15 cellular contexts compared by ENCODE assay signal in the genomic region with DNA sequence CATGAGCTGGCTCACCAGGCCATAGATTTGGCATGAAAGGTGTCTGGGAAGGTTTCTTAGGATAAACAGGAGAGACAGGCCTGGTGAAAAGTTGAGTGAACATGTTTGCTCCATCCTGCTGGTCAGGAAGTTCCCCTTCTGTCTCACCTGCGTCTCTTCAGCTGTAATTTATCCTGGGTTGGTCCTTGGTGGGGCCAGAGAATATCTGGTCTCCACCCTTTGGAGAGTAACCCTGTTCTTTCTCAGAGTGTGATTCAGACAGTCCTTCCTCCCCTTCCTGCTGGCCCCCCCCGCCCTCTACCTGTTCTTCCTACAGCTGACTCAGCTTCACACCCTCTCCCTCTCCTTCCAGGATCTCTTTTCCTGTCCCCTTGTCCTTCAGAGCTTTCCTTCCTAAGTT. TPM values are rescaled to one million over a fixed set of nuclear protein-coding genes. Genes with fewer than 3 reads are reported as not detected.
DNase-seq lines count a peak whose midpoint lies in the region; ATAC-seq and TF ChIP-seq lines count a peak whose summit lies in the region.
"Had no signal": no experiment of that assay in that cellular context is flagged by ENCODE, and none has a peak within 500 bp of the region (broad histone marks: within the 10 kb centered on the region; RNA-seq: fewer than 3 reads in every experiment).

No MANE protein-coding gene starts in this region.

- peaks cover 18% of the 10 kb centered on the region for H3K36me3 Mint-ChIP-seq in memory B cell
- H3K36me3 Mint-ChIP-seq: activated CD4-positive, alpha-beta memory T cell treated with anti-CD3 and anti-CD28 coated beads for 36 hours had no signal

- H3K27me3 ChIP-seq in colonic mucosa (no peaks in the 10 kb centered on the region), transverse colon (no peaks in the 10 kb centered on the region)

- no peaks in the 10 kb centered on the region for H3K36me3 ChIP-seq in colonic mucosa
- H3K36me3 ChIP-seq in transverse colon = no peaks in the 10 kb centered on the region

- in situ Hi-C loops in transverse colon (cut with MboI; ENCODE audit: low pct_ligation_motif_present in 1 of 4, low pct_unique_long_range_greater_than_20kb in 1 of 4, low sequenced_read_pairs in 3 of 4) = no loop called here

- peak; percentile 39 for DNase-seq in LoVo (ENCODE audit: low spot score)
- peak; percentile 72 for DNase-seq in colonic mucosa
- DNase-seq in memory B cell (ENCODE audit: low spot score in 2 of 2) = no peak
- peak; percentile 66 for DNase-seq in transverse colon
- DNase-seq in NCI-H1105 treated with DMSO at 0.1 percent for 48 hours (lab: John Stamatoyannopoulos, UW) = no peak
- no peak for DNase-seq in AG20443 (ENCODE audit: low spot score)
- DNase-seq: activated CD4-positive, alpha-beta memory T cell treated with anti-CD3 and anti-CD28 coated beads for 36 hours; DMS79; NCI-H1092; NCI-H226; nephron progenitor cell; stimulated activated CD4-positive, alpha-beta T cell treated with anti-CD3 and anti-CD28 coated beads, Interleukin-2, amount 100 ng/mL, for 48 hours had no signal

- H3K9me3 Mint-ChIP-seq in memory B cell = peaks cover 2% of the 10 kb centered on the region

- H3K4me1 Mint-ChIP-seq in memory B cell = peaks cover 28% of the 10 kb centered on the region

- no peak overlapping the region for H3K4me3 ChIP-seq in colonic mucosa
- no peak overlapping the region for H3K4me3 ChIP-seq in transverse colon
- H3K4me3 ChIP-seq: BLaER1 treated with 17β-estradiol and CSF1 and Interleukin-3, amounts not matched to agents 10 nM and 100 nM had no signal

- H3K9ac ChIP-seq in colonic mucosa (ENCODE audit: low read depth in 2 of 2, low read length in 2 of 2) = no peak overlapping the region
- H3K9ac ChIP-seq: BLaER1 treated with 17β-estradiol and CSF1 and Interleukin-3, amounts not matched to agents 10 nM and 100 nM had no signal

- TF ChIP-seq CTCF in colonic mucosa (IDR thresholded peaks at IDR 0.05) (no peak), transverse colon (IDR thresholded peaks at IDR 0.05) (no peak)

- ATAC-seq in memory B cell (ENCODE audit: low read depth) = no peak
- no peak for ATAC-seq in HG03280 (IDR thresholded peaks at IDR 0.05; ENCODE audit: unreplicated experiment)

- no peaks in the 10 kb centered on the region for H3K27me3 Mint-ChIP-seq in memory B cell
- H3K27me3 Mint-ChIP-seq: activated CD4-positive, alpha-beta memory T cell treated with anti-CD3 and anti-CD28 coated beads for 36 hours had no signal

- H3K27ac Mint-ChIP-seq in memory B cell = peak overlapping the region; percentile 39
- H3K27ac Mint-ChIP-seq: activated CD4-positive, alpha-beta memory T cell treated with anti-CD3 and anti-CD28 coated beads for 36 hours; activated T-helper 1 cell treated with anti-CD3 and anti-CD28 coated beads, Interleukin-12 subunit alpha, Interleukin-12 subunit beta, Interleukin-2, Interleukin-4 antibody, amounts not matched to agents 30 ng/mL and 10 ng/mL and 1 ng/mL, durations not matched to agents 14 hours and 24 hours and 36 hours had no signal

- 68% methylated on average over 2 of the region's 2 CpGs; no CpG with 5 or more reads in 1 of the 2 donors for WGBS in transverse colon (ENCODE audit: low coverage in 1 of 2), 2 donors

- H3K4me1 ChIP-seq in colonic mucosa = peaks cover 20% of the 10 kb centered on the region
- peaks cover 8 to 48% (median 30%) of the 10 kb centered on the region in 4 donors for H3K4me1 ChIP-seq in transverse colon

- H3K27ac ChIP-seq in colonic mucosa (peak overlapping the region; percentile 78), transverse colon (peak overlapping the region; percentile 47 to 76 (median 54))
- H3K27ac ChIP-seq: BLaER1 treated with 17β-estradiol and CSF1 and Interleukin-3, amounts not matched to agents 10 nM and 100 nM had no signal

- intact Hi-C loops in colonic mucosa (cut with DNase I) = no loop called here
- intact Hi-C loops in transverse colon (cut with DNase I; ENCODE audit: low total_unique reads) = no loop called here

- no peak for TF ChIP-seq EP300 in transverse colon (IDR thresholded peaks at IDR 0.05; ENCODE audit: low read depth)

- no peak for TF ChIP-seq POLR2A in transverse colon (IDR thresholded peaks at IDR 0.05)

- H3K4me3 Mint-ChIP-seq in memory B cell = no peak overlapping the region
- H3K4me3 Mint-ChIP-seq: activated CD4-positive, alpha-beta memory T cell treated with anti-CD3 and anti-CD28 coated beads for 36 hours; activated T-helper 1 cell treated with anti-CD3 and anti-CD28 coated beads, Interleukin-12 subunit alpha, Interleukin-12 subunit beta, Interleukin-2, Interleukin-4 antibody, amounts not matched to agents 30 ng/mL and 10 ng/mL and 1 ng/mL, durations not matched to agents 14 hours and 24 hours and 36 hours; nephron progenitor cell had no signal

- H3K9me3 ChIP-seq in colonic mucosa (no peaks in the 10 kb centered on the region), transverse colon (no peaks in the 10 kb centered on the region)

RNA-seq across cellular contexts. Expression of a gene that starts 17.1 kb away (rescaled TPM):
- total RNA-seq in colonic mucosa (100 to 1,000 TPM; 172 to 215 TPM), transverse colon (100 to 1,000 TPM; 128 to 406 (median 181) TPM)

RNA-seq across cellular contexts. Expression of a gene that starts 43.3 kb away (rescaled TPM):
- total RNA-seq in colonic mucosa = 10 to 100 TPM; 18.8 to 28.3 TPM
- 10 to 100 TPM; 13.9 to 81.9 (median 18.9) TPM for total RNA-seq in transverse colon

RNA-seq across cellular contexts. Expression of a gene that starts 49.1 kb away (rescaled TPM):
- total RNA-seq in colonic mucosa (1 to 10 TPM in 1 of 2 donors, under 1 TPM in 1; 0.74 to 1.8 TPM), transverse colon (1 to 10 TPM in 3 of 4 donors, not detected in 1; 1.8 to 3.2 (median 2.1) TPM)

RNA-seq across cellular contexts. Expression of a gene that starts 52.7 kb away (rescaled TPM):
- 1 to 10 TPM in 1 of 2 donors, not detected in 1; 1.1 TPM for total RNA-seq in colonic mucosa
- total RNA-seq in transverse colon = under 1 TPM in 1 of 4 donors, not detected in 3; 0.32 TPM

Comparison
In these comparisons a context has a peak if more than half of its experiments do, and no peak if none do; other contexts are left out.
1. DNase-seq: peak in LoVo (single experiment), colonic mucosa (single experiment) and transverse colon (single experiment); none in memory B cell (0 of 2), NCI-H1105 treated with DMSO at 0.1 percent for 48 hours (single experiment) and AG20443 (single experiment).